ENCODE assay signal across 25 cellular contexts in the genomic region with DNA sequence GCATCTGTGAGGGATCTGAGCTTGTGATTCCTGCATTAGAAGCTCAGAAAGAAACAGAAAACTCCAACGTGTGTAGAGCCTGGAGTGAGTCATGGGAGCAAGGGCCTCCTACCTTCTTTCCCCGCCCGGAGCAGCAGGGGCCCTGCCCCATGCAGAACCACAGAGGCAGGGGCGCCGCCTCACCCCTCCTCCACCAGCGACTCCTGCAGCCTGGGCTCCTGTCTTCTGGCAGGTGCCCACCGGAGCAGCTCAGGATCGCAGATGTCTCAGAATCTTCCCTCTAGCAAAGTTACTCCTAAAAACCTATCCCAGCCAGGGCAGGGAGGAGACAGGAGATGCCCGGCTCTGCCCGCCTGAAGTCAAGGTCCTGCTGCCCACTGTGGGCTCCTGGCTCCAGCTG. TPM values are rescaled to one million over a fixed set of nuclear protein-coding genes. Genes with fewer than 3 reads are reported as not detected.
DNase-seq lines count a peak whose midpoint lies in the region; ATAC-seq, FAIRE-seq and TF ChIP-seq lines count a peak whose summit lies in the region.
"Had no signal": no experiment of that assay in that cellular context is flagged by ENCODE, and none has a peak within 500 bp of the region (broad histone marks: within the 10 kb centered on the region; RNA-seq: fewer than 3 reads in every experiment).

No MANE protein-coding gene starts in this region.

- no peak overlapping the region for H3K14ac ChIP-seq in H1 (ENCODE audit: insufficient read length)

- TF ChIP-seq CTCF in HEK293 (tag by site-specific recombination; IDR thresholded peaks at IDR 0.05) (no peak), H1 (IDR thresholded peaks at IDR 0.05; ENCODE audit: control extremely low read depth in 1 of 3, insufficient read depth in 1 of 3, low read depth in 1 of 3, low read length in 3 of 3) (no peak)

- H3K36me3 ChIP-seq in HEK293 (ENCODE audit: control insufficient read depth in 2 of 2, insufficient read depth in 1 of 2, low read length in 2 of 2) (peaks cover 0 to 7% of the 10 kb centered on the region in 2 experiments; a peak in 1 of 3 replicates), H1 (ENCODE audit: control insufficient read depth in 2 of 4, insufficient read depth in 4 of 4, low read length in 3 of 4) (no peaks in the 10 kb centered on the region)

- no peak for ATAC-seq in HG02571 (IDR thresholded peaks at IDR 0.05; ENCODE audit: unreplicated experiment)
- ATAC-seq: GM12878 had no signal

- no peak overlapping the region for H4K91ac ChIP-seq in H1 (replicated peaks; ENCODE audit: insufficient read length, low read length)

- no peaks in the 10 kb centered on the region for H3K9me3 ChIP-seq in HEK293 (ENCODE audit: control insufficient read depth, insufficient read depth, low read depth, low read length)
- H3K9me3 ChIP-seq in H1 (ENCODE audit: insufficient read depth in 2 of 2, low read depth in 1 of 2, low read length in 1 of 2) = no peaks in the 10 kb centered on the region; a peak in 1 of 4 replicates
- H3K9me3 ChIP-seq: BE2C had no signal

- no peak overlapping the region for H3K4me2 ChIP-seq in H1 (ENCODE audit: insufficient read depth in 1 of 2, low read depth in 2 of 2, low read length in 2 of 2)
- H3K4me2 ChIP-seq: BLaER1 had no signal

- no peak overlapping the region for H2BK20ac ChIP-seq in H1 (ENCODE audit: low read length)

- peaks cover 5% of the 10 kb centered on the region for H3K23me2 ChIP-seq in H1 (ENCODE audit: low read depth, low read length)

- no peak overlapping the region for H2BK15ac ChIP-seq in H1 (ENCODE audit: low read length)

- H3K4me3 ChIP-seq in HEK293 (ENCODE audit: low read depth, low read length) (no peak overlapping the region), H1 (ENCODE audit: extremely low read depth in 1 of 4, insufficient read depth in 2 of 4, low read depth in 3 of 4, low read length in 4 of 4) (no peak overlapping the region)
- H3K4me3 ChIP-seq: BLaER1, GM12878 had no signal

- H2BK5ac ChIP-seq in H1 (ENCODE audit: low read depth, low read length) = no peak overlapping the region

- H2AK5ac ChIP-seq in H1 (ENCODE audit: low read depth, low read length) = 0 out of 2 replicates have a peak overlapping the region, but pooled peaks have one; percentile 8

- DNase-seq in H1 (ENCODE audit: low read depth in 1 of 2, low spot score in 2 of 2) (no peak), caudate nucleus (lab: John Stamatoyannopoulos, UW) (no peak)
- no peak for DNase-seq in activated effector memory CD4-positive, alpha-beta T cell treated with anti-CD3 and anti-CD28 coated beads, Interleukin-2, amount 50 U/mL, for 16 hours
- DNase-seq: 8988T; ACHN; BE2C; C1 segment of cervical spinal cord; CD4-positive, alpha-beta memory T cell; CD4-positive, CD25-positive, alpha-beta regulatory T cell; CD8-positive, alpha-beta memory T cell; COR-L47; DMS 273 treated with DMSO at 0.1 percent for 48 hours; DMS153; DMS53; DMS79; DND-41; EL; GDM1 had no signal

- no peaks in the 10 kb centered on the region for H3K79me2 ChIP-seq in H1 (ENCODE audit: control insufficient read depth in 1 of 2, insufficient read depth in 2 of 2, low read length in 2 of 2)

- no peak overlapping the region for H3K9ac ChIP-seq in H1 (replicated peaks in 1 of 4; ENCODE audit: extremely low read depth in 1 of 4, low read depth in 3 of 4, low read length in 3 of 4)
- H3K9ac ChIP-seq: BLaER1 had no signal

- POLR2A ChIA-PET in HEK293 (lab: Yijun Ruan, JAX) (no interaction called here), H1 (lab: Charles Lee; ENCODE audit: partially characterized antibody) (interaction anchor here (1.0 to 1.3 kb wide), 2 partner anchors 9 to 36 kb away, joined by 3 to 4 read pairs; no protein-coding TSS in a partner anchor)

- 86% methylated on average over 10 of the region's 10 CpGs; no CpG with 5 or more reads in 1 of the 2 experiments for WGBS in H1 (ENCODE audit: extremely low coverage in 1 of 2, insufficient coverage in 1 of 2, insufficient read length in 1 of 2, insufficient replicate concordance in 2 of 2, low coverage in 1 of 2, low lambda C conversion rate in 2 of 2, missing lambda C conversion rate in 1 of 2), 2 experiments

- no peak for FAIRE-seq in H1 (lab: Jason Lieb, UNC)
- FAIRE-seq: A204.1, GM12878, GM12892, GM18507 had no signal

- no peak for TF ChIP-seq POLR2A in H1 (IDR thresholded peaks at IDR 0.05; ENCODE audit: control extremely low read depth in 1 of 2, low read depth in 2 of 2, low read length in 2 of 2)

- CTCF ChIA-PET in HEK293 (lab: Yijun Ruan, JAX) = no interaction called here
- CTCF ChIA-PET in H1 (lab: Charles Lee; ENCODE audit: partially characterized antibody) = interaction anchor here (1.0 to 3.3 kb wide), 4 partner anchors 18 to 56 kb away, joined by 3 to 12 read pairs (median 3); no protein-coding TSS in a partner anchor

- no peak overlapping the region for H4K5ac ChIP-seq in H1 (ENCODE audit: insufficient read length, low read depth, low read length)

- peaks cover 0 to 5% of the 10 kb centered on the region in 2 experiments for H4K20me1 ChIP-seq in H1 (replicated peaks in 1 of 2; ENCODE audit: control insufficient read depth in 1 of 2, insufficient read depth in 2 of 2, low read length in 2 of 2)
- H4K20me1 ChIP-seq: BLaER1 had no signal

- no peak for TF ChIP-seq RAD21 in H1 (IDR thresholded peaks at IDR 0.05 in 1 of 2, conservative IDR thresholded peaks at IDR 0.05 in 1 of 2; ENCODE audit: low read depth in 2 of 2, low read length in 2 of 2)

- no peak overlapping the region for H3K27ac ChIP-seq in HEK293 (ENCODE audit: extremely low read depth, low read depth, low read length)
- H3K27ac ChIP-seq in H1 (ENCODE audit: low read depth, low read length) = no peak overlapping the region
- H3K27ac ChIP-seq in caudate nucleus (ENCODE audit: low read depth, low read length) = no peak overlapping the region
- H3K27ac ChIP-seq: BLaER1 had no signal

- no peak overlapping the region for H3K56ac ChIP-seq in H1 (replicated peaks; ENCODE audit: insufficient read length, low read depth, low read length)

- H2BK12ac ChIP-seq in H1 (ENCODE audit: low read depth, low read length) = no peak overlapping the region

- H2AFZ ChIP-seq in H1 (ENCODE audit: low read length) = no peak overlapping the region

- TF ChIP-seq EP300 in H1 (IDR thresholded peaks at IDR 0.05; ENCODE audit: borderline replicate concordance in 1 of 2, low read depth in 2 of 2, low read length in 2 of 2) = no peak

- H3K18ac ChIP-seq in H1 (ENCODE audit: extremely low read depth, low read length) = no peak overlapping the region

- H2BK120ac ChIP-seq in H1 (replicated peaks; ENCODE audit: low read depth, low read length) = no peak overlapping the region

- no peaks in the 10 kb centered on the region for H3K4me1 ChIP-seq in HEK293 (ENCODE audit: control insufficient read depth, insufficient read depth, low read length)
- peaks cover 8 to 24% (median 12%) of the 10 kb centered on the region in 4 experiments for H3K4me1 ChIP-seq in H1 (replicated peaks in 1 of 4; ENCODE audit: control insufficient read depth in 3 of 4, insufficient read depth in 4 of 4, low read length in 3 of 4)
- H3K4me1 ChIP-seq: BE2C, BLaER1 had no signal

- no peak overlapping the region for H3K4ac ChIP-seq in H1 (replicated peaks; ENCODE audit: insufficient read length, low read depth, low read length)

- H3K79me1 ChIP-seq in H1 (ENCODE audit: low read depth, low read length) = no peaks in the 10 kb centered on the region

- no peak overlapping the region for H4K8ac ChIP-seq in H1 (ENCODE audit: extremely low read depth, insufficient read depth, low read length)

- peaks cover 0 to 4% (median under 1%) of the 10 kb centered on the region in 4 experiments; a peak in 2 of 7 replicates for H3K27me3 ChIP-seq in H1 (replicated peaks in 1 of 4; ENCODE audit: control insufficient read depth in 3 of 4, extremely low read depth in 1 of 4, insufficient read depth in 3 of 4, low read length in 3 of 4)
- H3K27me3 ChIP-seq: BE2C had no signal

- no peak overlapping the region for H3K23ac ChIP-seq in H1 (ENCODE audit: insufficient read length)

TF ChIP-seq in HEK293, 187 proteins besides CTCF, POLR2A, EP300 and RAD21:
- peak; percentile 36; the same call in 1 of the 2 replicates for TF ChIP-seq ZIC2 (tag by site-specific recombination; IDR thresholded peaks at IDR 0.05)
- TF ChIP-seq OSR2 (tag by site-specific recombination; IDR thresholded peaks at IDR 0.05) = no peak
TF ChIP-seq in HEK293: peak in this region for 1.

TF ChIP-seq in H1, 55 proteins besides CTCF, POLR2A, EP300 and RAD21 (continues in another document):
- TF ChIP-seq KDM4A (IDR thresholded peaks at IDR 0.05; ENCODE audit: low read depth, low read length, severe bottlenecking) (no peak), MAFK (IDR thresholded peaks at IDR 0.05; ENCODE audit: low read depth, low read length) (no peak)

RNA-seq across cellular contexts. Expression of gene STX2, which starts 58.7 kb away (rescaled TPM):
- 22.0 and 26.3 TPM in 2 replicates for total RNA-seq in H1 (2021; fragmentation: NEBNext Ultra II Directional; extraction: Animal tissue kit (Norgen Biotek cat#: 25700))
- polyA plus RNA-seq in H1 (2011; rRNA removed) = 13.9 and 20.0 TPM in 2 replicates
- polyA plus RNA-seq in H1 (2011; cell fraction: cytosol; rRNA removed) = 20.8 TPM
- polyA plus RNA-seq in H1 (2011; cell fraction: nucleus; rRNA removed) = 13.3 TPM
- polyA plus RNA-seq in H1 (2012, experiment 1 of 2) = 14.6 to 22.0 TPM (median 17.8 TPM) in 4 replicates
- 3.5 TPM for polyA plus RNA-seq in H1 (2012, experiment 2 of 2)
- polyA plus RNA-seq in H1 (2013, experiment 1 of 2) = 19.0 TPM
- 17.5 TPM for polyA plus RNA-seq in H1 (2013, experiment 2 of 2)
- polyA minus RNA-seq in H1 (2011; rRNA and poly(A)+ RNA removed) = 13.7 and 18.8 TPM in 2 replicates
- polyA minus RNA-seq in H1 (2011; cell fraction: cytosol; rRNA and poly(A)+ RNA removed) = 8.4 TPM
- polyA minus RNA-seq in H1 (2011; cell fraction: nucleus; rRNA and poly(A)+ RNA removed) = 10.2 TPM
